In the genomic region with DNA sequence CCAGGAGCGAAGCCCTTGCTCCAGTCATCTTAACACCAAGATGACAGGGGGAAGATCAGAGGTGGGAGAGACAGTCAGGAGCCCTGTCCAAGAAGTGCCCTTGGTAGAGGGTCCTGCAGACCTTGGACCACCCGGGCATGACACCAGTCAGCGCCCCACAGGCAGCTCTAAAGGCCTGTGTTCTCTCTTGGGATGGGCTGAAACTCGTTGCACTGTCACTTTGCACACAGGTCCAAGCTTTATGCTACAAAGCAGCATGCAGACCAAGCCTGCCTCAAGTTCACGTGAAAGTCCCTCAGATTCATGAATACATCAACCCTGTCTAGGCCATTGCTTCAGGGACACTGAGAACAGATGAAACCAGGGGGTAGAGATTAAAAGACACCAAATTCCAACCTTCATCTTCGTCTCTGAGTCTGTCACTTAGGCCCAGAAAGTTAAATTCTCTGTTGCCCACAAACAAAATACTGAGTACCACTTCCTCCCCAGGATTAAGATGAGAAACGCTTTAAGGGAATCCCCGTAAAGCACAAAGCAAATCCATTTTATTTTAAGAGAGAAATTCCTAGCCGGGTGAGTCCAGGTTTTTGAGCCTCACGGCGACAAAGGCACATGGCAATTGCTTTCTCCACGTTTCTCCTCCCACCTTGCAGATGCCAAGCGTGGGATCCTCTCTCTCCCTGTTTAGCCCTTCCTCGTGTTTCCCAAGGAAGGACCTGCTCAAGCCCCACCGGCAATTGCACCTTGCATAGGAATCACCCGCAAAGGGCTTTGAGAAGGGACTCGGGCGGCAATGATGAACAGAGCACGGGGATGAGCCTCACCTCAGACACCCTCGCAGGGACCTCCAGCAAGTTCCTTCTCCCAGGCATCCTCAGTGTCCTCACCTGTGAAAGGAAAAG, we compare ENCODE assay signal across 12 cellular contexts.
A peak's percentile ranks its signal among the peaks of the same experiment; 100 is the strongest.
DNase-seq lines count a peak whose midpoint lies in the region; ATAC-seq and TF ChIP-seq lines count a peak whose summit lies in the region.
"Had no signal": no experiment of that assay in that cellular context is flagged by ENCODE, and none has a peak within 500 bp of the region (broad histone marks: within the 10 kb centered on the region; RNA-seq: fewer than 3 reads in every experiment).

No MANE protein-coding gene starts in this region.

- no peaks in the 10 kb centered on the region for H3F3A ChIP-seq in neural progenitor cell (ENCODE audit: low read depth)

- H3K4me3 ChIP-seq in neural progenitor cell: no peak overlapping the region
- H3K4me3 ChIP-seq in testis: no peak overlapping the region
- no peak overlapping the region for H3K4me3 ChIP-seq in CD8-positive, alpha-beta T cell (ENCODE audit: low read depth, low read length)

- H2AFZ ChIP-seq in neural progenitor cell (replicated peaks): no peak overlapping the region

- intact Hi-C loops in testis (cut with DNase I; ENCODE audit: low total_unique reads): no loop called here
- intact Hi-C loops in CD8-positive, alpha-beta T cell (cut with DNase I, micrococcal nuclease): no loop called here

- TF ChIP-seq POLR2A in testis (IDR thresholded peaks at IDR 0.05): no peak

- WGBS in testis, 2 donors: 86 to 89% methylated on average over 19 to 20 of the region's 20 CpGs

- H3K4me1 ChIP-seq in neural progenitor cell (no peaks in the 10 kb centered on the region), testis (no peaks in the 10 kb centered on the region)
- no peaks in the 10 kb centered on the region for H3K4me1 ChIP-seq in CD8-positive, alpha-beta T cell (ENCODE audit: insufficient read depth, low read length)

- H3K4me2 ChIP-seq in neural progenitor cell: no peak overlapping the region

- no peaks in the 10 kb centered on the region for H3K79me2 ChIP-seq in neural progenitor cell (ENCODE audit: low read depth)

- DNase-seq in neural progenitor cell (ENCODE audit: low spot score): no peak
- no peak for DNase-seq in left lobe of liver (ENCODE audit: low spot score)
- DNase-seq in activated CD8-positive, alpha-beta memory T cell treated with anti-CD3 and anti-CD28 coated beads, Interleukin-2, amount 10 ng/mL, durations not matched to agents 7 days and 5 days: no peak
- DNase-seq in testis: no peak
- DNase-seq in CD8-positive, alpha-beta T cell: no peak
- DNase-seq: anterior cingulate cortex; NCI-H1092; stimulated activated CD4-positive, alpha-beta T cell treated with anti-CD3 and anti-CD28 coated beads, Interleukin-12 subunit alpha, Interleukin-12 subunit beta, amount 100 ng/mL, for 4 hours had no signal

- H3K4me1 Mint-ChIP-seq in neural progenitor cell: peaks cover 20% of the 10 kb centered on the region
- peaks cover 38% of the 10 kb centered on the region for H3K4me1 Mint-ChIP-seq in activated CD8-positive, alpha-beta memory T cell treated with anti-CD3 and anti-CD28 coated beads, Interleukin-2, amount 10 ng/mL, durations not matched to agents 7 days and 5 days
- H3K4me1 Mint-ChIP-seq in CD8-positive, alpha-beta T cell (ENCODE audit: low read depth): peaks cover 10% of the 10 kb centered on the region

- CTCF ChIA-PET in activated CD8-positive, alpha-beta memory T cell treated with anti-CD3 and anti-CD28 coated beads, Interleukin-2, amount 10 ng/mL, durations not matched to agents 7 days and 5 days (lab: Charles Lee): no interaction called here
- CTCF ChIA-PET in CD8-positive, alpha-beta T cell (lab: Charles Lee): no interaction called here

- H3K36me3 ChIP-seq in neural progenitor cell (no peaks in the 10 kb centered on the region), testis (ENCODE audit: low read depth, missing control alignments) (no peaks in the 10 kb centered on the region)
- H3K36me3 ChIP-seq in CD8-positive, alpha-beta T cell (ENCODE audit: insufficient read depth, low read length): no peaks in the 10 kb centered on the region

- H3K27me3 Mint-ChIP-seq in neural progenitor cell (ENCODE audit: insufficient read depth, low read depth): peaks cover 16% of the 10 kb centered on the region
- H3K27me3 Mint-ChIP-seq in activated CD8-positive, alpha-beta memory T cell treated with anti-CD3 and anti-CD28 coated beads, Interleukin-2, amount 10 ng/mL, durations not matched to agents 7 days and 5 days: peaks cover 12% of the 10 kb centered on the region
- no peaks in the 10 kb centered on the region for H3K27me3 Mint-ChIP-seq in CD8-positive, alpha-beta T cell (ENCODE audit: low read depth)

- H3K4me3 Mint-ChIP-seq in neural progenitor cell: no peak overlapping the region
- no peak overlapping the region for H3K4me3 Mint-ChIP-seq in activated CD8-positive, alpha-beta memory T cell treated with anti-CD3 and anti-CD28 coated beads, Interleukin-2, amount 10 ng/mL, durations not matched to agents 7 days and 5 days
- no peak overlapping the region for H3K4me3 Mint-ChIP-seq in CD8-positive, alpha-beta T cell

- H3K9ac ChIP-seq in neural progenitor cell: no peak overlapping the region

- no peak overlapping the region for H3K27ac ChIP-seq in neural progenitor cell
- H3K27ac ChIP-seq in testis: no peak overlapping the region
- H3K27ac ChIP-seq in CD8-positive, alpha-beta T cell (ENCODE audit: low read depth, low read length): no peak overlapping the region
- H3K27ac ChIP-seq: HL-60 had no signal

- H4K20me1 ChIP-seq in neural progenitor cell (ENCODE audit: low read depth): no peaks in the 10 kb centered on the region

- TF ChIP-seq CTCF in neural progenitor cell (IDR thresholded peaks at IDR 0.05): no peak
- TF ChIP-seq CTCF in testis (IDR thresholded peaks at IDR 0.05): no peak
- TF ChIP-seq CTCF in CD8-positive, alpha-beta T cell (IDR thresholded peaks at IDR 0.05): no peak

- POLR2A ChIA-PET in CD8-positive, alpha-beta T cell (lab: Charles Lee): no interaction called here

- H3K27ac Mint-ChIP-seq in neural progenitor cell: peak overlapping the region; percentile 21
- no peak overlapping the region for H3K27ac Mint-ChIP-seq in activated CD8-positive, alpha-beta memory T cell treated with anti-CD3 and anti-CD28 coated beads, Interleukin-2, amount 10 ng/mL, durations not matched to agents 7 days and 5 days
- H3K27ac Mint-ChIP-seq in CD8-positive, alpha-beta T cell: no peak overlapping the region

- peak; percentile 11 for ATAC-seq in GM19043 (IDR thresholded peaks at IDR 0.05; ENCODE audit: low read depth, unreplicated experiment)
- peak; percentile 3 for ATAC-seq in GM21737 (IDR thresholded peaks at IDR 0.05; ENCODE audit: unreplicated experiment)
- peak; percentile 18 for ATAC-seq in HG03378 (IDR thresholded peaks at IDR 0.05; ENCODE audit: unreplicated experiment)
- ATAC-seq in left lobe of liver: no peak
- ATAC-seq in activated CD8-positive, alpha-beta memory T cell treated with anti-CD3 and anti-CD28 coated beads, Interleukin-2, amount 10 ng/mL, durations not matched to agents 7 days and 5 days: no peak
- ATAC-seq in CD8-positive, alpha-beta T cell: no peak

- H3K9me3 ChIP-seq in neural progenitor cell (ENCODE audit: low read depth) (no peaks in the 10 kb centered on the region), testis (no peaks in the 10 kb centered on the region)
- no peaks in the 10 kb centered on the region for H3K9me3 ChIP-seq in CD8-positive, alpha-beta T cell (ENCODE audit: low read length)

- H3K36me3 Mint-ChIP-seq in neural progenitor cell: peaks cover 12% of the 10 kb centered on the region
- peaks cover 13% of the 10 kb centered on the region for H3K36me3 Mint-ChIP-seq in activated CD8-positive, alpha-beta memory T cell treated with anti-CD3 and anti-CD28 coated beads, Interleukin-2, amount 10 ng/mL, durations not matched to agents 7 days and 5 days
- no peaks in the 10 kb centered on the region for H3K36me3 Mint-ChIP-seq in CD8-positive, alpha-beta T cell

- H3K27me3 ChIP-seq in neural progenitor cell (no peaks in the 10 kb centered on the region), testis (no peaks in the 10 kb centered on the region)
- H3K27me3 ChIP-seq in CD8-positive, alpha-beta T cell (ENCODE audit: insufficient read depth, low read length): no peaks in the 10 kb centered on the region

- peaks cover 21% of the 10 kb centered on the region for H3K9me3 Mint-ChIP-seq in neural progenitor cell
- H3K9me3 Mint-ChIP-seq in activated CD8-positive, alpha-beta memory T cell treated with anti-CD3 and anti-CD28 coated beads, Interleukin-2, amount 10 ng/mL, durations not matched to agents 7 days and 5 days (ENCODE audit: low read depth): peaks cover 9% of the 10 kb centered on the region
- peaks cover 2% of the 10 kb centered on the region for H3K9me3 Mint-ChIP-seq in CD8-positive, alpha-beta T cell

Comparison
In these comparisons a context has a peak if more than half of its experiments do, and no peak if none do; other contexts are left out.
1. ATAC-seq: peak in GM19043 (single experiment), GM21737 (single experiment) and HG03378 (single experiment); none in left lobe of liver (single experiment), activated CD8-positive, alpha-beta memory T cell treated with anti-CD3 and anti-CD28 coated beads, Interleukin-2, amount 10 ng/mL, durations not matched to agents 7 days and 5 days (single experiment) and CD8-positive, alpha-beta T cell (single experiment).